12 cellular contexts compared by ENCODE assay signal in the genomic region with DNA sequence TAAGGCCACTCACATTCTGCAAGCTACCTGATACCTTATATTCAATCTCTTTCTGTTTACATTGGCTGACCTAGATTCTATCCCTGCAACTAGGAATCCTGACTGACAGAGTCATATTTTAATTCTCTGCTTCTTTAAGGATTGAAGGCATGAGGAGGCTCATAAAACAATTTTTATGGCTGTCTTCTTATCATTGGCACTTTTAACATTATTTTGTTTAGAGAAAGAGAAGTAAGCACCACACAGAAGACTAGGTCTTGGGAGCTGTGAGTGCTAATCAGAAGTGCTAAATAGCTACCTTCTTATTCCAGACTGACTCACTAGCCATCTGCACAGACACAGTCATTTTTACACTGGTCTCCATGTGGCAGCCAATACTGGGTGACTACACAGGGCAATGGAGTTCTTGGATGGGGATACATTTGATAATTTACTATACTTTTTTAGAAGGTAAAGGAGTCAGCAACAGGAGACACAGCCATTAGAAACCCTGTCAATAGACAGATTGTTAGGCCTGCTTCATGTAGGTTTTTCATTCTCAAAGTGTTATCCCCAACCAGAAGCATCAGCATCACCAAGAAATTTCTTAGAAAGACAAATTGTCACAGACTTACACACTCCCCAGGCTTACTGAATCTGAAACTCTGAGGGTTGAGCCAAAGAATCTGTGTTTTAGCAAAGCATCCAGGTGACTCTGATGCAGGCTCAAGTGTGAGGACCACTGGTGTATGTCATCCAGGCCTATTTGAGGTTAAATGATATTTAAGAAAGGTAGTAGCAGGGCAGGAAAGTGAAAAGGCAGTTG.
DNase-seq lines count a peak whose midpoint lies in the region; ATAC-seq and TF ChIP-seq lines count a peak whose summit lies in the region.
"Had no signal": no experiment of that assay in that cellular context is flagged by ENCODE, and none has a peak within 500 bp of the region (broad histone marks: within the 10 kb centered on the region; RNA-seq: fewer than 3 reads in every experiment).

No MANE protein-coding gene starts in this region.

- H3K79me2 ChIP-seq in osteoblast (ENCODE audit: insufficient read depth, low read length): no peaks in the 10 kb centered on the region
- H3K79me2 ChIP-seq: hepatocyte had no signal

- no peaks in the 10 kb centered on the region for H3K36me3 Mint-ChIP-seq in activated CD4-positive, alpha-beta T cell treated with anti-CD3 and anti-CD28 coated beads for 36 hours (ENCODE audit: low read depth)
- no peaks in the 10 kb centered on the region for H3K36me3 Mint-ChIP-seq in HFFc6 (ENCODE audit: low read depth)
- H3K36me3 Mint-ChIP-seq in activated T-helper 2 cell treated with anti-CD3 and anti-CD28 coated beads, Interferon-gamma antibody, Interleukin-2, Interleukin-4, amounts not matched to agents 10 μg/mL and 5 μg/mL and 100 μg/mL, durations not matched to agents 14 hours and 24 hours and 36 hours (ENCODE audit: low read depth): no peaks in the 10 kb centered on the region

- intact Hi-C loops in activated CD4-positive, alpha-beta T cell treated with anti-CD3 and anti-CD28 coated beads for 36 hours (cut with DNase I, micrococcal nuclease): loop anchor here (1.0 to 5.0 kb wide), 5 partner anchors 24 to 214 kb away; a partner anchor contains a TSS
- intact Hi-C loops in activated T-helper 2 cell treated with anti-CD3 and anti-CD28 coated beads, Interferon-gamma antibody, Interleukin-2, Interleukin-4, amounts not matched to agents 10 μg/mL and 5 μg/mL and 100 μg/mL, durations not matched to agents 14 hours and 24 hours and 36 hours (cut with micrococcal nuclease): loop anchor here (1.0 kb wide), 3 partner anchors 19 to 106 kb away; no protein-coding TSS in a partner anchor

- H3K4me3 ChIP-seq in osteoblast (ENCODE audit: insufficient read depth, low read length): no peak overlapping the region
- H3K4me3 ChIP-seq: hepatocyte, lung had no signal

- POLR2A ChIA-PET in activated CD4-positive, alpha-beta T cell treated with anti-CD3 and anti-CD28 coated beads for 36 hours (lab: Charles Lee): no interaction called here

- peaks cover 4% of the 10 kb centered on the region for H3K27me3 Mint-ChIP-seq in activated CD4-positive, alpha-beta T cell treated with anti-CD3 and anti-CD28 coated beads for 36 hours
- no peaks in the 10 kb centered on the region for H3K27me3 Mint-ChIP-seq in HFFc6 (ENCODE audit: insufficient read depth)
- no peaks in the 10 kb centered on the region for H3K27me3 Mint-ChIP-seq in activated T-helper 2 cell treated with anti-CD3 and anti-CD28 coated beads, Interferon-gamma antibody, Interleukin-2, Interleukin-4, amounts not matched to agents 10 μg/mL and 5 μg/mL and 100 μg/mL, durations not matched to agents 14 hours and 24 hours and 36 hours (ENCODE audit: low read depth)

- TF ChIP-seq CTCF in HFFc6 (IDR thresholded peaks at IDR 0.05) (no peak), osteoblast (IDR thresholded peaks at IDR 0.05; ENCODE audit: extremely low read depth, low read depth, low read length) (no peak)

- H3K4me2 ChIP-seq in osteoblast (ENCODE audit: insufficient read depth, low read length): no peak overlapping the region
- H3K4me2 ChIP-seq: hepatocyte had no signal

- H3K4me1 ChIP-seq in osteoblast (ENCODE audit: insufficient read depth, low read length): peaks cover 19% of the 10 kb centered on the region

- ATAC-seq in activated CD4-positive, alpha-beta T cell treated with anti-CD3 and anti-CD28 coated beads for 36 hours: peak; percentile 92
- ATAC-seq in HG03159 (IDR thresholded peaks at IDR 0.05; ENCODE audit: unreplicated experiment): no peak

- peak overlapping the region; percentile 65 for H3K27ac Mint-ChIP-seq in activated CD4-positive, alpha-beta T cell treated with anti-CD3 and anti-CD28 coated beads for 36 hours
- H3K27ac Mint-ChIP-seq in HFFc6: peak overlapping the region; percentile 17; the same call in 1 of the 2 replicates
- peak overlapping the region; percentile 68 for H3K27ac Mint-ChIP-seq in activated T-helper 2 cell treated with anti-CD3 and anti-CD28 coated beads, Interferon-gamma antibody, Interleukin-2, Interleukin-4, amounts not matched to agents 10 μg/mL and 5 μg/mL and 100 μg/mL, durations not matched to agents 14 hours and 24 hours and 36 hours

- H2AFZ ChIP-seq in osteoblast (ENCODE audit: low read length): no peak overlapping the region
- H2AFZ ChIP-seq: hepatocyte had no signal

- H3K27ac ChIP-seq in osteoblast (ENCODE audit: low read depth, low read length): peak overlapping the region; percentile 17
- H3K27ac ChIP-seq: hepatocyte had no signal

- H3K4me3 Mint-ChIP-seq in activated CD4-positive, alpha-beta T cell treated with anti-CD3 and anti-CD28 coated beads for 36 hours: no peak overlapping the region
- no peak overlapping the region for H3K4me3 Mint-ChIP-seq in HFFc6
- H3K4me3 Mint-ChIP-seq in activated T-helper 2 cell treated with anti-CD3 and anti-CD28 coated beads, Interferon-gamma antibody, Interleukin-2, Interleukin-4, amounts not matched to agents 10 μg/mL and 5 μg/mL and 100 μg/mL, durations not matched to agents 14 hours and 24 hours and 36 hours (ENCODE audit: low read depth): no peak overlapping the region

- H3K9me3 Mint-ChIP-seq in activated CD4-positive, alpha-beta T cell treated with anti-CD3 and anti-CD28 coated beads for 36 hours (ENCODE audit: low read depth): no peaks in the 10 kb centered on the region
- no peaks in the 10 kb centered on the region for H3K9me3 Mint-ChIP-seq in HFFc6
- no peaks in the 10 kb centered on the region for H3K9me3 Mint-ChIP-seq in activated T-helper 2 cell treated with anti-CD3 and anti-CD28 coated beads, Interferon-gamma antibody, Interleukin-2, Interleukin-4, amounts not matched to agents 10 μg/mL and 5 μg/mL and 100 μg/mL, durations not matched to agents 14 hours and 24 hours and 36 hours

- H3K9me3 ChIP-seq in osteoblast (ENCODE audit: low read depth, low read length): no peaks in the 10 kb centered on the region

- DNase-seq in activated CD4-positive, alpha-beta T cell treated with anti-CD3 and anti-CD28 coated beads for 36 hours: peak; percentile 45
- DNase-seq in activated CD4-positive, alpha-beta T cell treated with anti-CD3 and anti-CD28 coated beads, Interleukin-2, amount 50 U/mL, for 1 hour: no peak
- DNase-seq in HFFc6 (peak; percentile 39), osteoblast (ENCODE audit: insufficient read length, low spot score, missing footprints) (peak; percentile 46), retina (no peak), SHP77 (lab: John Stamatoyannopoulos, UW) (no peak)
- no peak for DNase-seq in activated T-helper 2 cell treated with anti-CD3 and anti-CD28 coated beads, Interferon-gamma antibody, Interleukin-2, Interleukin-4, amounts not matched to agents 10 μg/mL and 5 μg/mL and 100 μg/mL, durations not matched to agents 14 hours and 24 hours and 36 hours (ENCODE audit: low spot score)
- DNase-seq: ACHN, NCI-H526 had no signal

- H3K36me3 ChIP-seq in osteoblast (ENCODE audit: insufficient read depth, low read length): no peaks in the 10 kb centered on the region

- CTCF ChIA-PET in activated CD4-positive, alpha-beta T cell treated with anti-CD3 and anti-CD28 coated beads for 36 hours (lab: Charles Lee): interaction anchor here (0.6 kb wide), 1 partner anchor 99 kb away, joined by 3 read pairs; no protein-coding TSS in a partner anchor

- H3K27me3 ChIP-seq in osteoblast (ENCODE audit: insufficient read depth, low read length): no peaks in the 10 kb centered on the region
- H3K27me3 ChIP-seq: hepatocyte had no signal

- H3K4me1 Mint-ChIP-seq in activated CD4-positive, alpha-beta T cell treated with anti-CD3 and anti-CD28 coated beads for 36 hours: peaks cover 30% of the 10 kb centered on the region
- H3K4me1 Mint-ChIP-seq in HFFc6 (ENCODE audit: low read depth): peaks cover 60% of the 10 kb centered on the region
- peaks cover 39% of the 10 kb centered on the region for H3K4me1 Mint-ChIP-seq in activated T-helper 2 cell treated with anti-CD3 and anti-CD28 coated beads, Interferon-gamma antibody, Interleukin-2, Interleukin-4, amounts not matched to agents 10 μg/mL and 5 μg/mL and 100 μg/mL, durations not matched to agents 14 hours and 24 hours and 36 hours (ENCODE audit: low read depth)

- H4K20me1 ChIP-seq in osteoblast (ENCODE audit: insufficient read depth, low read length): no peaks in the 10 kb centered on the region

Comparison
In these comparisons a context has a peak if more than half of its experiments do, and no peak if none do; other contexts are left out.
1. DNase-seq: peak in activated CD4-positive, alpha-beta T cell treated with anti-CD3 and anti-CD28 coated beads for 36 hours (single experiment), HFFc6 (single experiment) and osteoblast (single experiment); none in activated CD4-positive, alpha-beta T cell treated with anti-CD3 and anti-CD28 coated beads, Interleukin-2, amount 50 U/mL, for 1 hour (single experiment), activated T-helper 2 cell treated with anti-CD3 and anti-CD28 coated beads, Interferon-gamma antibody, Interleukin-2, Interleukin-4, amounts not matched to agents 10 μg/mL and 5 μg/mL and 100 μg/mL, durations not matched to agents 14 hours and 24 hours and 36 hours (single experiment), retina (single experiment) and SHP77 (0 of 2).
2. H3K27ac Mint-ChIP-seq: peak in every context shown above with its lines; median percentile 68 in activated T-helper 2 cell treated with anti-CD3 and anti-CD28 coated beads, Interferon-gamma antibody, Interleukin-2, Interleukin-4, amounts not matched to agents 10 μg/mL and 5 μg/mL and 100 μg/mL, durations not matched to agents 14 hours and 24 hours and 36 hours; 65 in activated CD4-positive, alpha-beta T cell treated with anti-CD3 and anti-CD28 coated beads for 36 hours; 17 in HFFc6.